Comparison of ENCODE assay signal across 8 cellular contexts in genomic region chr6:32940656-32941411, GRCh38. TPM values are rescaled to one million over a fixed set of nuclear protein-coding genes. Genes with fewer than 3 reads are reported as not detected.
DNase-seq lines count a peak whose midpoint lies in the region; TF ChIP-seq lines count a peak whose summit lies in the region.

Gene HLA-DMB (minus strand): TSS chr6:32941028. CDS start chr6:32940807, 221 bp downstream.

- peak within 1 kb of the TSS; percentile 49 for H3K4me3 Mint-ChIP-seq in HFFc6

- TF ChIP-seq CTCF in GM12864 (IDR thresholded peaks at IDR 0.05; ENCODE audit: low read depth, low read length, missing control alignments) (no peak), HFFc6 (IDR thresholded peaks at IDR 0.05) (no peak), WERI-Rb-1 (IDR thresholded peaks at IDR 0.05; ENCODE audit: low read depth, low read length) (no peak)

- no peak within 1 kb of the TSS for H3K27ac Mint-ChIP-seq in HFFc6

- H3K36me3 Mint-ChIP-seq in HFFc6 (ENCODE audit: low read depth) = no peaks in the 10 kb centered on the region

- H3K9me3 Mint-ChIP-seq in HFFc6 = no peaks in the 10 kb centered on the region

- H3K9me3 ChIP-seq in WERI-Rb-1 (ENCODE audit: severe bottlenecking) = no peaks in the 10 kb centered on the region

- no peaks in the 10 kb centered on the region for H3K27me3 ChIP-seq in WERI-Rb-1 (ENCODE audit: insufficient read depth, low read depth, severe bottlenecking)

- peak within 1 kb of the TSS; percentile 4; the same call in 1 of the 2 replicates for H3K27ac ChIP-seq in WERI-Rb-1

- no peaks in the 10 kb centered on the region for H3K4me1 Mint-ChIP-seq in HFFc6 (ENCODE audit: low read depth)

- peaks cover 50% of the 10 kb centered on the region for H3K27me3 Mint-ChIP-seq in HFFc6 (ENCODE audit: insufficient read depth)

- no peaks in the 10 kb centered on the region for H3K36me3 ChIP-seq in WERI-Rb-1

- DNase-seq in A172 (ENCODE audit: low spot score) = peak; percentile 79
- peak; percentile 87 for DNase-seq in GM12864 (ENCODE audit: low read depth)
- DNase-seq in HFFc6 = peak; percentile 72
- peak; percentile 48 for DNase-seq in MV-4-11 (lab: John Stamatoyannopoulos, UW)
- DNase-seq in WERI-Rb-1 = peak; percentile 84
- DNase-seq in dermis blood vessel endothelial cell = peak; percentile 89
- DNase-seq in left kidney (ENCODE audit: low read depth, low spot score) = peak; percentile 93
- DNase-seq in stimulated activated naive CD4-positive, alpha-beta T cell (lab: John Stamatoyannopoulos, UW) = peak; percentile 42 to 77 (median 52)

- H3K4me3 ChIP-seq in GM12864 (ENCODE audit: low read depth, low read length) (peak within 1 kb of the TSS; percentile 95), WERI-Rb-1 (ENCODE audit: low read depth, low read length) (peak within 1 kb of the TSS; percentile 57)

RNA-seq across cellular contexts. Expression of gene HLA-DMB, which starts in this region (rescaled TPM):
- not detected in 2 replicates for total RNA-seq in A172 (2014; rRNA removed; shearing (Covaris generic))
- not detected for total RNA-seq in HFFc6 (2021; fragmentation: NEBNext Ultra II Directional; extraction: Animal tissue kit (Norgen Biotek cat#: 25700))
- 1.0 and 2.9 TPM in 2 replicates for total RNA-seq in dermis blood vessel endothelial cell

Comparison
In these comparisons a context has a peak if more than half of its experiments do, and no peak if none do; other contexts are left out.
1. Peak in every context shown above with its lines: DNase-seq, H3K4me3 ChIP-seq and H3K27ac ChIP-seq.
2. Peak in DNase-seq in A172; RNA of the gene not detected or under 1 TPM.
3. Peak in DNase-seq in HFFc6; RNA of the gene not detected or under 1 TPM.